In the genomic region with DNA sequence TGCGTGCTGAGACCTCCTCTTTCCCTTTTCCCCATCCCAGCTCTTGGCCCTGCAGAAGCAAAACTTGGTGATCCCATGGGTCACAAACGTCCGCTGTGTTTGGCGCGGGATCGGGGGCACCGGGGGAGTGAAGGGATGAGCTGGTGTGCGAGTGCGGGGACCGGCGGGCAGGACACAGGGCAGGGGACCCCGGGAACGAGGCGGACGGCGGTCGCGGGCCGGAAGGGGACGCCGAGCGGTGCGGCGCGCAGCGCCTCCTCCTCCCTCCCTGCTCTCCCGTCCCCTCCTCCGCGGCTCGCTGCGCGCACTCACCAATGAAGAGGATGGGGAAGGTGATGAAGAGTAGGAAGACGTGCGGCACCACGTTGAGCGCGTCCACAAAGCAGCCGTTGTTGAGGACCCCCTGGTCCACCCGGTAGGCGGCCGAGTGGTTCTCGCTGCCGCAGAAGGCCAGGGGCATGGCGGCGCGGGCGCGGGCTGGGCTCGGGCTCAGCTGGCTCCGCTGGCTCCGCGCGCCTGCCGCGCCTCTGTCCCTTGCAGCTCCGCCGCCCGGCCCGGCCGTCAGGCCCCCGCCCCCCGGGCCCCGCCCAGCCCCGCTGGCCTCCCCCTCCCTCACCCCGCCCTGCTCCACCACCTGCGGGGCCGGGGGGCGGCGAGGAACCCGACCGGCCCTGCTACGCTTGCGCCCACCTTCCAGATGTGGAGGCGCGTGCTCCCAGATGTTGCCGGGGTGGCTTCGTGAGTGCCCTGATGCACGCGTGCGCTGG, we compare ENCODE assay signal across 9 cellular contexts. TPM values are rescaled to one million over a fixed set of nuclear protein-coding genes. Genes with fewer than 3 reads are reported as not detected.
DNase-seq lines count a peak whose midpoint lies in the region; ATAC-seq and TF ChIP-seq lines count a peak whose summit lies in the region.
"Had no signal": no experiment of that assay in that cellular context is flagged by ENCODE, and none has a peak within 500 bp of the region (broad histone marks: within the 10 kb centered on the region; RNA-seq: fewer than 3 reads in every experiment).

ABCC8 (minus strand) TSS at position 529 of the 767 bp plus-strand sequence; CDS start at position 460, 69 bp downstream.

- no peaks in the 10 kb centered on the region for H3K36me3 Mint-ChIP-seq in osteocyte (ENCODE audit: unreplicated experiment)

- peaks cover 86% of the 10 kb centered on the region for H3K27me3 Mint-ChIP-seq in osteocyte (ENCODE audit: unreplicated experiment)

- H3K36me3 ChIP-seq in duodenal mucosa (ENCODE audit: control insufficient read depth in 1 of 2, insufficient read depth in 2 of 2, low read length in 2 of 2) = no peaks in the 10 kb centered on the region

- no peaks in the 10 kb centered on the region for H3K9me3 ChIP-seq in duodenal mucosa (ENCODE audit: control insufficient read depth in 1 of 2, low read length in 2 of 2)

- intact Hi-C loops in sciatic nerve (cut with DNase I) = no loop called here

- H3K27ac ChIP-seq in duodenal mucosa (ENCODE audit: low read depth, low read length) = no peak within 1 kb of the TSS

- peak; percentile 25 for DNase-seq in COR-L47 (lab: John Stamatoyannopoulos, UW)
- DNase-seq in NCI-H128 (lab: John Stamatoyannopoulos, UW; ENCODE audit: unreplicated experiment) = peak; percentile 28
- no peak for DNase-seq in osteocyte (ENCODE audit: extremely low spot score, unreplicated experiment)
- no peak for DNase-seq in HUDEP-2 (lab: John Stamatoyannopoulos, UW; ENCODE audit: unreplicated experiment in 76 of 76)
- no peak for DNase-seq in sciatic nerve (ENCODE audit: low spot score)
- DNase-seq in hepatic stellate cell (ENCODE audit: low spot score) = no peak

- no peaks in the 10 kb centered on the region for H3K9me3 Mint-ChIP-seq in osteocyte (ENCODE audit: unreplicated experiment)

- H3K9ac ChIP-seq in duodenal mucosa (ENCODE audit: low read depth in 1 of 2, low read length in 2 of 2) = no peak within 1 kb of the TSS

- H3K4me1 Mint-ChIP-seq in osteocyte (ENCODE audit: unreplicated experiment) = peaks cover 7% of the 10 kb centered on the region

- peaks cover 0 to 6% of the 10 kb centered on the region in 2 donors for H3K4me1 ChIP-seq in duodenal mucosa (ENCODE audit: control insufficient read depth in 1 of 2, insufficient read depth in 2 of 2, low read length in 2 of 2)

- peak within 1 kb of the TSS; percentile 23 to 50 for H3K4me3 ChIP-seq in duodenal mucosa (ENCODE audit: low read depth in 1 of 2, low read length in 2 of 2)

- H3K27me3 ChIP-seq in duodenal mucosa (ENCODE audit: control insufficient read depth in 1 of 2, insufficient read depth in 2 of 2, low read length in 2 of 2) = peaks cover 50 to 66% of the 10 kb centered on the region in 2 donors

- no peak within 1 kb of the TSS for H3K27ac Mint-ChIP-seq in osteocyte (ENCODE audit: unreplicated experiment)

- peak within 1 kb of the TSS; percentile 57 for H3K4me3 Mint-ChIP-seq in osteocyte (ENCODE audit: unreplicated experiment)

- ATAC-seq in GM21717 (IDR thresholded peaks at IDR 0.05; ENCODE audit: unreplicated experiment) (no peak), sciatic nerve (no peak)

- TF ChIP-seq CTCF in osteocyte (IDR thresholded peaks at IDR 0.05) = no peak

RNA-seq across cellular contexts. Expression of gene ABCC8, which starts in this region (rescaled TPM):
- total RNA-seq in osteocyte (not detected in 2 replicates), sciatic nerve (8.2 TPM)
- total RNA-seq: NCI-H460 had no signal

Comparison
In these comparisons a context has a peak if more than half of its experiments do, and no peak if none do; other contexts are left out.
1. DNase-seq: peak in COR-L47 (single experiment) and NCI-H128 (single experiment); none in osteocyte (single experiment), HUDEP-2 (0 of 76), sciatic nerve (single experiment) and hepatic stellate cell (single experiment).